21 cellular contexts compared by ENCODE assay signal in the genomic region with DNA sequence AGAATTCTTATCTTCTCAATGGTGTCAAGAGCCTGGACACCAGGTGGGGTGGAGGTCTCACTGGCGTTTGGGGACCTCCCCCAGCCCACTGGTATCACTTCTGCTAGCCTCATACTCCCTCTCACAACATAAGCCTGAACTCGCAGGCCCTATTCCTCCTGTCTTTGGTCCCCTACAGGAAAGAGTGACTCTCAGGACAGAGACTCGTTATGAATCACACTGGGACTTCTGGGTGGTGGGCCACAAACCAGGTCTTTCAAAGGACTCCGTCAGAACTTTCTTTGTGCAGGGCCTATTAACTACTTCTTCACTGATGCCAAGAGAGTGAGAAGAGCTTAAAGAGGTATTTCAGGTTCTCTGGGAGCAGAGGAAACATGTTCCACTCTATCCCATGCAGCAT.
"Had no signal": no experiment of that assay in that cellular context is flagged by ENCODE, and none has a peak within 500 bp of the region (broad histone marks: within the 10 kb centered on the region; RNA-seq: fewer than 3 reads in every experiment).

No MANE protein-coding gene starts in this region.

- H3K36me3 Mint-ChIP-seq: activated CD4-positive, alpha-beta memory T cell treated with anti-CD3 and anti-CD28 coated beads for 36 hours; activated naive CD4-positive, alpha-beta T cell treated with anti-CD3 and anti-CD28 coated beads, Interleukin-2, amount 10 ng/mL, durations not matched to agents 7 days and 5 days; activated naive CD8-positive, alpha-beta T cell treated with anti-CD3 and anti-CD28 coated beads, Interleukin-2, amount 10 ng/mL, durations not matched to agents 7 days and 5 days had no signal

- H3K36me3 ChIP-seq: breast epithelium had no signal

- H3K9me3 Mint-ChIP-seq: activated B cell treated with CpG ODN at 0.5 μM for 24 hours; activated CD4-positive, alpha-beta memory T cell treated with anti-CD3 and anti-CD28 coated beads for 36 hours; activated CD4-positive, alpha-beta T cell treated with anti-CD3 and anti-CD28 coated beads, Interleukin-2, amount 10 ng/mL, durations not matched to agents 7 days and 5 days; activated naive CD4-positive, alpha-beta T cell treated with anti-CD3 and anti-CD28 coated beads, Interleukin-2, amount 10 ng/mL, durations not matched to agents 7 days and 5 days; activated naive CD8-positive, alpha-beta T cell treated with anti-CD3 and anti-CD28 coated beads, Interleukin-2, amount 10 ng/mL, durations not matched to agents 7 days and 5 days; activated T-helper 2 cell treated with anti-CD3 and anti-CD28 coated beads, Interferon-gamma antibody, Interleukin-2, Interleukin-4, amounts not matched to agents 10 μg/mL and 5 μg/mL and 100 μg/mL, durations not matched to agents 14 hours and 24 hours and 36 hours; T-helper 1 cell treated with Interleukin-12 subunit alpha and Interleukin-12 subunit beta and Interleukin-4 antibody, amounts not matched to agents 30 μg/mL and 1 μg/mL, for 36 hours had no signal

- DNase-seq: activated B cell treated with CpG ODN at 0.5 μM for 24 hours; activated CD4-positive, alpha-beta memory T cell treated with anti-CD3 and anti-CD28 coated beads for 36 hours; activated CD4-positive, alpha-beta T cell treated with anti-CD3 and anti-CD28 coated beads, Interleukin-2, amount 10 ng/mL, durations not matched to agents 7 days and 5 days; activated gamma-delta T cell treated with Interleukin-2 at 50 U/mL for 16 hours; activated naive CD4-positive, alpha-beta T cell treated with anti-CD3 and anti-CD28 coated beads, Interleukin-2, amount 10 ng/mL, durations not matched to agents 7 days and 5 days; activated naive CD8-positive, alpha-beta T cell treated with anti-CD3 and anti-CD28 coated beads, Interleukin-2, amount 10 ng/mL, durations not matched to agents 7 days and 5 days; activated T-cell treated with anti-CD3 and anti-CD28 coated beads for 4 hours; activated T-cell treated with anti-CD3 and anti-CD28 coated beads, Interleukin-2, amount 50 U/mL, for 48 hours; aorta; caudate nucleus; Karpas-422; NCI-H1105 treated with DMSO at 0.1 percent for 48 hours; NCI-H1436 treated with DMSO at 0.1 percent for 48 hours; NCI-H187; NCI-H2081 treated with DMSO at 0.1 percent for 48 hours; NCI-H446; NCI-H524; SHP77 treated with DMSO at 0.1 percent for 48 hours had no signal

- H3K27ac ChIP-seq: breast epithelium had no signal

- H3K27ac Mint-ChIP-seq: activated B cell treated with CpG ODN at 0.5 μM for 24 hours; activated CD4-positive, alpha-beta memory T cell treated with anti-CD3 and anti-CD28 coated beads for 36 hours; activated CD4-positive, alpha-beta T cell treated with anti-CD3 and anti-CD28 coated beads, Interleukin-2, amount 10 ng/mL, durations not matched to agents 7 days and 5 days; activated naive CD4-positive, alpha-beta T cell treated with anti-CD3 and anti-CD28 coated beads, Interleukin-2, amount 10 ng/mL, durations not matched to agents 7 days and 5 days; activated naive CD8-positive, alpha-beta T cell treated with anti-CD3 and anti-CD28 coated beads, Interleukin-2, amount 10 ng/mL, durations not matched to agents 7 days and 5 days; activated T-helper 2 cell treated with anti-CD3 and anti-CD28 coated beads, Interferon-gamma antibody, Interleukin-2, Interleukin-4, amounts not matched to agents 10 μg/mL and 5 μg/mL and 100 μg/mL, durations not matched to agents 14 hours and 24 hours and 36 hours; T-helper 1 cell treated with Interleukin-12 subunit alpha and Interleukin-12 subunit beta and Interleukin-4 antibody, amounts not matched to agents 30 μg/mL and 1 μg/mL, for 36 hours had no signal

- H3K9me3 ChIP-seq: breast epithelium had no signal

- H3K4me1 ChIP-seq: breast epithelium had no signal

- H3K4me1 Mint-ChIP-seq: activated CD4-positive, alpha-beta T cell treated with anti-CD3 and anti-CD28 coated beads, Interleukin-2, amount 10 ng/mL, durations not matched to agents 7 days and 5 days; activated naive CD4-positive, alpha-beta T cell treated with anti-CD3 and anti-CD28 coated beads, Interleukin-2, amount 10 ng/mL, durations not matched to agents 7 days and 5 days; activated naive CD8-positive, alpha-beta T cell treated with anti-CD3 and anti-CD28 coated beads, Interleukin-2, amount 10 ng/mL, durations not matched to agents 7 days and 5 days had no signal

- H3K4me3 ChIP-seq: breast epithelium had no signal

- H3K27me3 ChIP-seq: breast epithelium had no signal

- H3K27me3 Mint-ChIP-seq: activated B cell treated with CpG ODN at 0.5 μM for 24 hours had no signal

- H3K4me3 Mint-ChIP-seq: activated B cell treated with CpG ODN at 0.5 μM for 24 hours; activated CD4-positive, alpha-beta memory T cell treated with anti-CD3 and anti-CD28 coated beads for 36 hours; activated CD4-positive, alpha-beta T cell treated with anti-CD3 and anti-CD28 coated beads, Interleukin-2, amount 10 ng/mL, durations not matched to agents 7 days and 5 days; activated naive CD4-positive, alpha-beta T cell treated with anti-CD3 and anti-CD28 coated beads, Interleukin-2, amount 10 ng/mL, durations not matched to agents 7 days and 5 days; activated naive CD8-positive, alpha-beta T cell treated with anti-CD3 and anti-CD28 coated beads, Interleukin-2, amount 10 ng/mL, durations not matched to agents 7 days and 5 days; T-helper 1 cell treated with Interleukin-12 subunit alpha and Interleukin-12 subunit beta and Interleukin-4 antibody, amounts not matched to agents 30 μg/mL and 1 μg/mL, for 36 hours had no signal
